In the genomic region with DNA sequence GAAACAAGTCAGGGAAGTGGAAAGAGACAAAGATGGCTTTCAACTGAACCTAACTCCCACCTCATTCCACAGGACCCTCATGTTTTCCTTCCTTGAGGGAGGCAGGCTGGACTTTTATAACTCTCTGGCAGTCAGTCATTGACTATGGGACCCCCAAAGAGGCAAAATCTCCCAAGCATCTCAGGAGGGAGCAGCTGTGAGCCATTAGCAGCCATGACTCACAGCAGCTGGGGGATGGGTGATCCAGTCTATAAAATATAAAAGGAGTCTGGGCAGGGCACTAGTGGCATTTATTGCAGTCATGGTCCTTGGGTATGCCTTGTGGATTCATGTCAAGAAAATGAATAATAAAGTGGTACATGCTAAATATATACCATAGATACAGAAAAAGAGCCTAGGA, we compare ENCODE assay signal across 7 cellular contexts.
"Had no signal": no experiment of that assay in that cellular context is flagged by ENCODE, and none has a peak within 500 bp of the region (broad histone marks: within the 10 kb centered on the region; RNA-seq: fewer than 3 reads in every experiment).

No MANE protein-coding gene starts in this region.

- DNase-seq: H7, HCEC 1CT, IMR-90, KG1 had no signal

- FAIRE-seq: K562 had no signal

- H2AFZ ChIP-seq: GM23338 had no signal

- H3K4me3 ChIP-seq: GM23338, K562 had no signal

- H3K4me2 ChIP-seq: GM23338 had no signal

- H3K27ac Mint-ChIP-seq: GM23338 had no signal

- H3K4me1 Mint-ChIP-seq: GM23338 had no signal

- H3K27ac ChIP-seq: HL-60 had no signal

- H3K4me3 Mint-ChIP-seq: GM23338 had no signal
